24 cellular contexts compared by ENCODE assay signal in the genomic region with DNA sequence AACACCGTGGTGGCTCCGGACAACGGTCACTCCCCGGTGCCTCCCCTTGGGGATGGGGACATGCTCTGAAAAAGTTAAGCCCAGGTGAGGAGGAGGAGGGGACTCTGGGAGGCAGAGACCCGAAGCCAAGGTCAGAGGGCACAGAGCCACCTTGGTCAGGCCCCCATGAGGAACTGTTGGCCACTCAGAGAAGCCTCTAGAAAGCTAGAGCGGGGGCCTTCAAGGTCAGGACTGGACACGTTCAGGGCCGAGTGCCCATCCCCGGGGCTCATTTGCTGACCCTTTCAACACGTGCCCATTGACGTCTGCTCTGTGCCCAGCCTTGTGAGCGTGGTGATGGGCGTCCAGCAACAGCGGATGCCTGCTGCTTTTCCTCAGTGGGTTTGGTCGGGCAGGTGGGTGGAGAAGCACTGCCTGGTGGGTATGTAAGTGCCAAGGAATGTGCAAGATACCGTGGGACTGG. TPM values are rescaled to one million over a fixed set of nuclear protein-coding genes. Genes with fewer than 3 reads are reported as not detected.
"Had no signal": no experiment of that assay in that cellular context is flagged by ENCODE, and none has a peak within 500 bp of the region (broad histone marks: within the 10 kb centered on the region; RNA-seq: fewer than 3 reads in every experiment).

No MANE protein-coding gene starts in this region.

- DNase-seq: dorsolateral prefrontal cortex; effector CD4-positive, alpha-beta T cell; foreskin fibroblast; gastrocnemius medialis; head of caudate nucleus; mesenchymal stem cell; mucosa of descending colon; naive B cell; nephron progenitor cell; occipital lobe; sigmoid colon; stimulated activated CD4-positive, alpha-beta T cell treated with anti-CD3 and anti-CD28 coated beads, Interleukin-2, amount 100 ng/mL, for 24 hours; stimulated activated CD4-positive, alpha-beta T cell treated with anti-CD3 and anti-CD28 coated beads, Interleukin-4, amount 100 ng/mL, for 24 hours; stimulated activated naive B cell treated with anti-CD40 and anti-IgM and Interleukin-4, amounts not matched to agents 10 μg/mL and 1 μg/mL and 100 μg/mL, for 72 hours; upper lobe of left lung had no signal

- H3K36me3 Mint-ChIP-seq: mesothelial cell of epicardium, naive B cell had no signal

- H3K27me3 ChIP-seq: dorsolateral prefrontal cortex, gastrocnemius medialis, left lung, pancreas, sigmoid colon, upper lobe of left lung had no signal

- ATAC-seq: esophagus mucosa; gastrocnemius medialis; left lung; mucosa of descending colon; pancreas; stimulated activated naive B cell treated with anti-CD40 and anti-IgM and Interleukin-4, amounts not matched to agents 10 μg/mL and 1 μg/mL and 100 μg/mL, for 72 hours had no signal

- H3K4me1 Mint-ChIP-seq: mesothelial cell of epicardium, nephron progenitor cell had no signal

- H3K27ac Mint-ChIP-seq: mesothelial cell of epicardium; naive B cell; nephron progenitor cell; progenitor cell of endocrine pancreas; stimulated activated naive B cell treated with anti-CD40 and anti-IgM and Interleukin-4, amounts not matched to agents 10 μg/mL and 1 μg/mL and 100 μg/mL, for 72 hours had no signal

- H3K9me3 Mint-ChIP-seq: naive B cell had no signal

- H3K4me3 Mint-ChIP-seq: mesothelial cell of epicardium; naive B cell; nephron progenitor cell; stimulated activated naive B cell treated with anti-CD40 and anti-IgM and Interleukin-4, amounts not matched to agents 10 μg/mL and 1 μg/mL and 100 μg/mL, for 72 hours; stimulated activated naive CD8-positive, alpha-beta T cell treated with anti-CD3 and anti-CD28 coated beads, Interleukin-15, Interleukin-2, amounts not matched to agents 100 ng/mL and 50 ng/mL, for 24 hours had no signal

- H3K27ac ChIP-seq: dorsolateral prefrontal cortex, epithelial cell of prostate, gastrocnemius medialis, left lung, pancreas, sigmoid colon, thoracic aorta, tibial nerve, upper lobe of left lung had no signal

- H3K4me1 ChIP-seq: gastrocnemius medialis, pancreas, sigmoid colon, tibial nerve, upper lobe of left lung had no signal

- H3K27me3 Mint-ChIP-seq: progenitor cell of endocrine pancreas had no signal

- H3K4me3 ChIP-seq: dorsolateral prefrontal cortex, gastrocnemius medialis, left lung, mucosa of descending colon, pancreas, sigmoid colon, thoracic aorta, tibial nerve, upper lobe of left lung had no signal

- H3K9me3 ChIP-seq: gastrocnemius medialis, mucosa of descending colon, pancreas had no signal

RNA-seq across cellular contexts. Expression of a gene that starts 38.2 kb away (rescaled TPM):
- polyA plus RNA-seq: pancreas had no signal
